ENCODE assay signal across 1 cellular context in the genomic region with DNA sequence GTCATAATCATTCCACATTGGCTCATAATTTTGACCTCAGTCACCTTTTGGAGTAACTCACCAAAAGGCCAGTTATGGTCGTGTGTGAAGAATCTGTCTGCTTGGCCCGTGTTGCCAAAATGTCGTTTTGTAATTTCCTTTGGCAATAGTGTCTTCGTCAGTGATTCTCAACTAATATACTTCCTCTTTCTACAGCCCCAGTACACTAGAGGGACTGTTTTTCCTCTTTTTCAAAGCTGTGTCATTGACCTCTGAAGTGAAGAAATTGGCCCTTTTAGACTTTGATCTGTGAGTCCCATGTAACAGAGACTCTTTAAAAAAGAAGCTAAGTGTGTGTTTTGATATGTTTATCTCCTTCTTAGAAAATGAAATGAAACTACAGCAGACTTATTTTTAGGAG.
TF ChIP-seq lines count a peak whose summit lies in the region.

No MANE protein-coding gene starts in this region.

TF ChIP-seq in HepG2, 621 proteins besides CTCF, POLR2A, EP300 and RAD21 (continued from another document and continues in another):
- TF ChIP-seq, protein P1, sequence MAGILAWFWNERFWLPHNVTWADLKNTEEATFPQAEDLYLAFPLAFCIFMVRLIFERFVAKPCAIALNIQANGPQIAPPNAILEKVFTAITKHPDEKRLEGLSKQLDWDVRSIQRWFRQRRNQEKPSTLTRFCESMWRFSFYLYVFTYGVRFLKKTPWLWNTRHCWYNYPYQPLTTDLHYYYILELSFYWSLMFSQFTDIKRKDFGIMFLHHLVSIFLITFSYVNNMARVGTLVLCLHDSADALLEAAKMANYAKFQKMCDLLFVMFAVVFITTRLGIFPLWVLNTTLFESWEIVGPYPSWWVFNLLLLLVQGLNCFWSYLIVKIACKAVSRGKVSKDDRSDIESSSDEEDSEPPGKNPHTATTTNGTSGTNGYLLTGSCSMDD (CRISPR knock-in tag; IDR thresholded peaks at IDR 0.05): no peak
- TF ChIP-seq, protein P2, sequence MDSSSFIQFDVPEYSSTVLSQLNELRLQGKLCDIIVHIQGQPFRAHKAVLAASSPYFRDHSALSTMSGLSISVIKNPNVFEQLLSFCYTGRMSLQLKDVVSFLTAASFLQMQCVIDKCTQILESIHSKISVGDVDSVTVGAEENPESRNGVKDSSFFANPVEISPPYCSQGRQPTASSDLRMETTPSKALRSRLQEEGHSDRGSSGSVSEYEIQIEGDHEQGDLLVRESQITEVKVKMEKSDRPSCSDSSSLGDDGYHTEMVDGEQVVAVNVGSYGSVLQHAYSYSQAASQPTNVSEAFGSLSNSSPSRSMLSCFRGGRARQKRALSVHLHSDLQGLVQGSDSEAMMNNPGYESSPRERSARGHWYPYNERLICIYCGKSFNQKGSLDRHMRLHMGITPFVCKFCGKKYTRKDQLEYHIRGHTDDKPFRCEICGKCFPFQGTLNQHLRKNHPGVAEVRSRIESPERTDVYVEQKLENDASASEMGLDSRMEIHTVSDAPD (CRISPR knock-in tag; IDR thresholded peaks at IDR 0.05): no peak
- TF ChIP-seq, protein P3, sequence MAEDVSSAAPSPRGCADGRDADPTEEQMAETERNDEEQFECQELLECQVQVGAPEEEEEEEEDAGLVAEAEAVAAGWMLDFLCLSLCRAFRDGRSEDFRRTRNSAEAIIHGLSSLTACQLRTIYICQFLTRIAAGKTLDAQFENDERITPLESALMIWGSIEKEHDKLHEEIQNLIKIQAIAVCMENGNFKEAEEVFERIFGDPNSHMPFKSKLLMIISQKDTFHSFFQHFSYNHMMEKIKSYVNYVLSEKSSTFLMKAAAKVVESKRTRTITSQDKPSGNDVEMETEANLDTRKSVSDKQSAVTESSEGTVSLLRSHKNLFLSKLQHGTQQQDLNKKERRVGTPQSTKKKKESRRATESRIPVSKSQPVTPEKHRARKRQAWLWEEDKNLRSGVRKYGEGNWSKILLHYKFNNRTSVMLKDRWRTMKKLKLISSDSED (CRISPR knock-in tag; IDR thresholded peaks at IDR 0.05): no peak
- no peak for TF ChIP-seq ZFYVE20 (CRISPR knock-in tag; IDR thresholded peaks at IDR 0.05; ENCODE audit: borderline replicate concordance, low read depth)
- no peak for TF ChIP-seq ZNF337 (CRISPR knock-in tag; IDR thresholded peaks at IDR 0.05; ENCODE audit: borderline replicate concordance, low read depth)
- no peak for TF ChIP-seq ZNF766 (CRISPR knock-in tag; IDR thresholded peaks at IDR 0.05; ENCODE audit: borderline replicate concordance)
- TF ChIP-seq CCAR2 (optimal IDR thresholded peaks at IDR 0.05; ENCODE audit: low read depth, low read length): no peak
- TF ChIP-seq, protein P4, sequence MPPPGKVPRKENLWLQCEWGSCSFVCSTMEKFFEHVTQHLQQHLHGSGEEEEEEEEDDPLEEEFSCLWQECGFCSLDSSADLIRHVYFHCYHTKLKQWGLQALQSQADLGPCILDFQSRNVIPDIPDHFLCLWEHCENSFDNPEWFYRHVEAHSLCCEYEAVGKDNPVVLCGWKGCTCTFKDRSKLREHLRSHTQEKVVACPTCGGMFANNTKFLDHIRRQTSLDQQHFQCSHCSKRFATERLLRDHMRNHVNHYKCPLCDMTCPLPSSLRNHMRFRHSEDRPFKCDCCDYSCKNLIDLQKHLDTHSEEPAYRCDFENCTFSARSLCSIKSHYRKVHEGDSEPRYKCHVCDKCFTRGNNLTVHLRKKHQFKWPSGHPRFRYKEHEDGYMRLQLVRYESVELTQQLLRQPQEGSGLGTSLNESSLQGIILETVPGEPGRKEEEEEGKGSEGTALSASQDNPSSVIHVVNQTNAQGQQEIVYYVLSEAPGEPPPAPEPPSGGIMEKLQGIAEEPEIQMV (CRISPR knock-in tag; IDR thresholded peaks at IDR 0.05; ENCODE audit: low read depth): no peak
- TF ChIP-seq ZNF207 (IDR thresholded peaks at IDR 0.05; ENCODE audit: borderline replicate concordance): no peak
- TF ChIP-seq, protein P5, sequence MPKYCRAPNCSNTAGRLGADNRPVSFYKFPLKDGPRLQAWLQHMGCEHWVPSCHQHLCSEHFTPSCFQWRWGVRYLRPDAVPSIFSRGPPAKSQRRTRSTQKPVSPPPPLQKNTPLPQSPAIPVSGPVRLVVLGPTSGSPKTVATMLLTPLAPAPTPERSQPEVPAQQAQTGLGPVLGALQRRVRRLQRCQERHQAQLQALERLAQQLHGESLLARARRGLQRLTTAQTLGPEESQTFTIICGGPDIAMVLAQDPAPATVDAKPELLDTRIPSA (CRISPR knock-in tag; IDR thresholded peaks at IDR 0.05; ENCODE audit: borderline replicate concordance): no peak
- TF ChIP-seq SOX13 (IDR thresholded peaks at IDR 0.05): no peak
- peak in 1 of 2 experiments; percentile 59; a peak in 1 of 4 replicates for TF ChIP-seq SOX13 (CRISPR knock-in tag; conservative IDR thresholded peaks at IDR 0.05 in 1 of 2, IDR thresholded peaks at IDR 0.05 in 1 of 2)
- TF ChIP-seq NFIC (IDR thresholded peaks at IDR 0.05; ENCODE audit: low read length): peak; percentile 57; the same call in 1 of the 2 replicates
- peak; percentile 22; the same call in 1 of the 2 replicates for TF ChIP-seq ZNF614 (CRISPR knock-in tag; IDR thresholded peaks at IDR 0.05; ENCODE audit: borderline replicate concordance)
- TF ChIP-seq, protein P6, sequence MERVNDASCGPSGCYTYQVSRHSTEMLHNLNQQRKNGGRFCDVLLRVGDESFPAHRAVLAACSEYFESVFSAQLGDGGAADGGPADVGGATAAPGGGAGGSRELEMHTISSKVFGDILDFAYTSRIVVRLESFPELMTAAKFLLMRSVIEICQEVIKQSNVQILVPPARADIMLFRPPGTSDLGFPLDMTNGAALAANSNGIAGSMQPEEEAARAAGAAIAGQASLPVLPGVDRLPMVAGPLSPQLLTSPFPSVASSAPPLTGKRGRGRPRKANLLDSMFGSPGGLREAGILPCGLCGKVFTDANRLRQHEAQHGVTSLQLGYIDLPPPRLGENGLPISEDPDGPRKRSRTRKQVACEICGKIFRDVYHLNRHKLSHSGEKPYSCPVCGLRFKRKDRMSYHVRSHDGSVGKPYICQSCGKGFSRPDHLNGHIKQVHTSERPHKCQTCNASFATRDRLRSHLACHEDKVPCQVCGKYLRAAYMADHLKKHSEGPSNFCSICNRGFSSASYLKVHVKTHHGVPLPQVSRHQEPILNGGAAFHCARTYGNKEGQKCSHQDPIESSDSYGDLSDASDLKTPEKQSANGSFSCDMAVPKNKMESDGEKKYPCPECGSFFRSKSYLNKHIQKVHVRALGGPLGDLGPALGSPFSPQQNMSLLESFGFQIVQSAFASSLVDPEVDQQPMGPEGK (CRISPR knock-in tag; IDR thresholded peaks at IDR 0.05): 0 out of 2 replicates have a peak, but pooled peaks have one; percentile 19
- no peak for TF ChIP-seq ZNF292 (CRISPR knock-in tag; IDR thresholded peaks at IDR 0.05; ENCODE audit: borderline replicate concordance, low read depth)
- TF ChIP-seq ZFP62 (CRISPR knock-in tag; IDR thresholded peaks at IDR 0.05): no peak
- TF ChIP-seq, protein P7, sequence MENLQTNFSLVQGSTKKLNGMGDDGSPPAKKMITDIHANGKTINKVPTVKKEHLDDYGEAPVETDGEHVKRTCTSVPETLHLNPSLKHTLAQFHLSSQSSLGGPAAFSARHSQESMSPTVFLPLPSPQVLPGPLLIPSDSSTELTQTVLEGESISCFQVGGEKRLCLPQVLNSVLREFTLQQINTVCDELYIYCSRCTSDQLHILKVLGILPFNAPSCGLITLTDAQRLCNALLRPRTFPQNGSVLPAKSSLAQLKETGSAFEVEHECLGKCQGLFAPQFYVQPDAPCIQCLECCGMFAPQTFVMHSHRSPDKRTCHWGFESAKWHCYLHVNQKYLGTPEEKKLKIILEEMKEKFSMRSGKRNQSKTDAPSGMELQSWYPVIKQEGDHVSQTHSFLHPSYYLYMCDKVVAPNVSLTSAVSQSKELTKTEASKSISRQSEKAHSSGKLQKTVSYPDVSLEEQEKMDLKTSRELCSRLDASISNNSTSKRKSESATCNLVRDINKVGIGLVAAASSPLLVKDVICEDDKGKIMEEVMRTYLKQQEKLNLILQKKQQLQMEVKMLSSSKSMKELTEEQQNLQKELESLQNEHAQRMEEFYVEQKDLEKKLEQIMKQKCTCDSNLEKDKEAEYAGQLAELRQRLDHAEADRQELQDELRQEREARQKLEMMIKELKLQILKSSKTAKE (CRISPR knock-in tag; IDR thresholded peaks at IDR 0.05; ENCODE audit: borderline replicate concordance): no peak
- 0 out of 2 replicates have a peak, but pooled peaks have one; percentile 22 for TF ChIP-seq RCOR2 (CRISPR knock-in tag; IDR thresholded peaks at IDR 0.05)
- TF ChIP-seq, protein P8, sequence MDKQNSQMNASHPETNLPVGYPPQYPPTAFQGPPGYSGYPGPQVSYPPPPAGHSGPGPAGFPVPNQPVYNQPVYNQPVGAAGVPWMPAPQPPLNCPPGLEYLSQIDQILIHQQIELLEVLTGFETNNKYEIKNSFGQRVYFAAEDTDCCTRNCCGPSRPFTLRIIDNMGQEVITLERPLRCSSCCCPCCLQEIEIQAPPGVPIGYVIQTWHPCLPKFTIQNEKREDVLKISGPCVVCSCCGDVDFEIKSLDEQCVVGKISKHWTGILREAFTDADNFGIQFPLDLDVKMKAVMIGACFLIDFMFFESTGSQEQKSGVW (CRISPR knock-in tag; IDR thresholded peaks at IDR 0.05; ENCODE audit: borderline replicate concordance): no peak
- TF ChIP-seq FOXP1 (IDR thresholded peaks at IDR 0.05): no peak
- peak; percentile 40; the same call in 1 of the 2 replicates for TF ChIP-seq FOXP1 (CRISPR knock-in tag; IDR thresholded peaks at IDR 0.05)
- TF ChIP-seq ZNF713 (CRISPR knock-in tag; IDR thresholded peaks at IDR 0.05): no peak
- TF ChIP-seq GATAD2A (CRISPR knock-in tag; IDR thresholded peaks at IDR 0.05): peak; percentile 86
- TF ChIP-seq, protein P9, sequence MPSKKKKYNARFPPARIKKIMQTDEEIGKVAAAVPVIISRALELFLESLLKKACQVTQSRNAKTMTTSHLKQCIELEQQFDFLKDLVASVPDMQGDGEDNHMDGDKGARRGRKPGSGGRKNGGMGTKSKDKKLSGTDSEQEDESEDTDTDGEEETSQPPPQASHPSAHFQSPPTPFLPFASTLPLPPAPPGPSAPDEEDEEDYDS (CRISPR knock-in tag; IDR thresholded peaks at IDR 0.05): no peak
- TF ChIP-seq, protein P10, sequence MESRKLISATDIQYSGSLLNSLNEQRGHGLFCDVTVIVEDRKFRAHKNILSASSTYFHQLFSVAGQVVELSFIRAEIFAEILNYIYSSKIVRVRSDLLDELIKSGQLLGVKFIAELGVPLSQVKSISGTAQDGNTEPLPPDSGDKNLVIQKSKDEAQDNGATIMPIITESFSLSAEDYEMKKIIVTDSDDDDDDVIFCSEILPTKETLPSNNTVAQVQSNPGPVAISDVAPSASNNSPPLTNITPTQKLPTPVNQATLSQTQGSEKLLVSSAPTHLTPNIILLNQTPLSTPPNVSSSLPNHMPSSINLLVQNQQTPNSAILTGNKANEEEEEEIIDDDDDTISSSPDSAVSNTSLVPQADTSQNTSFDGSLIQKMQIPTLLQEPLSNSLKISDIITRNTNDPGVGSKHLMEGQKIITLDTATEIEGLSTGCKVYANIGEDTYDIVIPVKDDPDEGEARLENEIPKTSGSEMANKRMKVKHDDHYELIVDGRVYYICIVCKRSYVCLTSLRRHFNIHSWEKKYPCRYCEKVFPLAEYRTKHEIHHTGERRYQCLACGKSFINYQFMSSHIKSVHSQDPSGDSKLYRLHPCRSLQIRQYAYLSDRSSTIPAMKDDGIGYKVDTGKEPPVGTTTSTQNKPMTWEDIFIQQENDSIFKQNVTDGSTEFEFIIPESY (CRISPR knock-in tag; IDR thresholded peaks at IDR 0.05): no peak
- no peak for TF ChIP-seq LCORL (IDR thresholded peaks at IDR 0.05)
- no peak for TF ChIP-seq LCORL (CRISPR knock-in tag; IDR thresholded peaks at IDR 0.05)
- no peak for TF ChIP-seq HCFC1 (IDR thresholded peaks at IDR 0.05; ENCODE audit: low read depth, low read length)
- peak; percentile 84 for TF ChIP-seq HNF4G (IDR thresholded peaks at IDR 0.05; ENCODE audit: borderline replicate concordance, low read depth, low read length)
- peak; percentile 55; the same call in 1 of the 2 replicates for TF ChIP-seq HNF4G (CRISPR knock-in tag; IDR thresholded peaks at IDR 0.05; ENCODE audit: borderline replicate concordance, low read depth)
- TF ChIP-seq, protein P11, sequence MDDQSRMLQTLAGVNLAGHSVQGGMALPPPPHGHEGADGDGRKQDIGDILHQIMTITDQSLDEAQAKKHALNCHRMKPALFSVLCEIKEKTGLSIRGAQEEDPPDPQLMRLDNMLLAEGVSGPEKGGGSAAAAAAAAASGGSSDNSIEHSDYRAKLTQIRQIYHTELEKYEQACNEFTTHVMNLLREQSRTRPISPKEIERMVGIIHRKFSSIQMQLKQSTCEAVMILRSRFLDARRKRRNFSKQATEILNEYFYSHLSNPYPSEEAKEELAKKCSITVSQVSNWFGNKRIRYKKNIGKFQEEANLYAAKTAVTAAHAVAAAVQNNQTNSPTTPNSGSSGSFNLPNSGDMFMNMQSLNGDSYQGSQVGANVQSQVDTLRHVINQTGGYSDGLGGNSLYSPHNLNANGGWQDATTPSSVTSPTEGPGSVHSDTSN (CRISPR knock-in tag; IDR thresholded peaks at IDR 0.05; ENCODE audit: borderline replicate concordance): no peak
- TF ChIP-seq, protein P12, sequence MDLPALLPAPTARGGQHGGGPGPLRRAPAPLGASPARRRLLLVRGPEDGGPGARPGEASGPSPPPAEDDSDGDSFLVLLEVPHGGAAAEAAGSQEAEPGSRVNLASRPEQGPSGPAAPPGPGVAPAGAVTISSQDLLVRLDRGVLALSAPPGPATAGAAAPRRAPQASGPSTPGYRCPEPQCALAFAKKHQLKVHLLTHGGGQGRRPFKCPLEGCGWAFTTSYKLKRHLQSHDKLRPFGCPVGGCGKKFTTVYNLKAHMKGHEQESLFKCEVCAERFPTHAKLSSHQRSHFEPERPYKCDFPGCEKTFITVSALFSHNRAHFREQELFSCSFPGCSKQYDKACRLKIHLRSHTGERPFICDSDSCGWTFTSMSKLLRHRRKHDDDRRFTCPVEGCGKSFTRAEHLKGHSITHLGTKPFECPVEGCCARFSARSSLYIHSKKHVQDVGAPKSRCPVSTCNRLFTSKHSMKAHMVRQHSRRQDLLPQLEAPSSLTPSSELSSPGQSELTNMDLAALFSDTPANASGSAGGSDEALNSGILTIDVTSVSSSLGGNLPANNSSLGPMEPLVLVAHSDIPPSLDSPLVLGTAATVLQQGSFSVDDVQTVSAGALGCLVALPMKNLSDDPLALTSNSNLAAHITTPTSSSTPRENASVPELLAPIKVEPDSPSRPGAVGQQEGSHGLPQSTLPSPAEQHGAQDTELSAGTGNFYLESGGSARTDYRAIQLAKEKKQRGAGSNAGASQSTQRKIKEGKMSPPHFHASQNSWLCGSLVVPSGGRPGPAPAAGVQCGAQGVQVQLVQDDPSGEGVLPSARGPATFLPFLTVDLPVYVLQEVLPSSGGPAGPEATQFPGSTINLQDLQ (CRISPR knock-in tag; IDR thresholded peaks at IDR 0.05): no peak
- no peak for TF ChIP-seq HNRNPUL1 (IDR thresholded peaks at IDR 0.05; ENCODE audit: low read depth, low read length)
- TF ChIP-seq SP140L (CRISPR knock-in tag; IDR thresholded peaks at IDR 0.05; ENCODE audit: borderline replicate concordance): no peak
- peak; percentile 51; the same call in 1 of the 2 replicates for TF ChIP-seq POGZ (CRISPR knock-in tag; IDR thresholded peaks at IDR 0.05)
- TF ChIP-seq NCOR1 (IDR thresholded peaks at IDR 0.05; ENCODE audit: borderline replicate concordance, low read length): peak; percentile 88
- TF ChIP-seq ZNF354B (CRISPR knock-in tag; IDR thresholded peaks at IDR 0.05): no peak
- no peak for TF ChIP-seq NBN (conservative IDR thresholded peaks at IDR 0.05)
- peak; percentile 70; the same call in 1 of the 2 replicates for TF ChIP-seq HMG20A (CRISPR knock-in tag; IDR thresholded peaks at IDR 0.05; ENCODE audit: borderline replicate concordance)
- TF ChIP-seq KLF16 (CRISPR knock-in tag; IDR thresholded peaks at IDR 0.05): no peak
- peak; percentile 64; the same call in 1 of the 2 replicates for TF ChIP-seq FOXJ3 (CRISPR knock-in tag; IDR thresholded peaks at IDR 0.05; ENCODE audit: borderline replicate concordance)
- peak; percentile 55 to 63; a peak in 3 of 4 replicates for TF ChIP-seq NR2F1 (CRISPR knock-in tag; IDR thresholded peaks at IDR 0.05)
